Comparison of ENCODE assay signal across 10 cellular contexts in the genomic region with DNA sequence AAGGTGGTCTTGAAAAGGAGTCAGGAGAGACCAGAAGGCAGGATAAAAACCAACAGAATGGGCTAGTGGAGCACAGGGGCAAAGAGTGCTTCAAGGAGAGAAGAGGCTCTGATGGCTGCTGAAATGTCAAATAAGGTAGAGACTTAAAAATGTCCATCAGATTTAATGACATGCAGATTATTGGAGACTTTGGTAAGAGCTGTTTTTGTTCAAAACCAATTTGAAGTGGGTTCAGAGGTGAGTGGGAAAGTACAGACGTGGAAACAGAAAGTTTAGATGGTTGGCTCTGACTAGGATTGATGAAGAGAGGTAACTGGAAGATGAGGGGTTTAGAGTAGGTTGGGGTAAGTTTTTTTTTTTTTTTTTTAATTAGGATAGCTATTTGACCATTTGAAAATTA. TPM values are rescaled to one million over a fixed set of nuclear protein-coding genes. Genes with fewer than 3 reads are reported as not detected.
DNase-seq lines count a peak whose midpoint lies in the region; ATAC-seq and TF ChIP-seq lines count a peak whose summit lies in the region.
"Had no signal": no experiment of that assay in that cellular context is flagged by ENCODE, and none has a peak within 500 bp of the region (broad histone marks: within the 10 kb centered on the region; RNA-seq: fewer than 3 reads in every experiment).

No MANE protein-coding gene starts in this region.

- peaks cover 30% of the 10 kb centered on the region for H3K36me3 Mint-ChIP-seq in activated T-cell treated with anti-CD3 and anti-CD28 coated beads, Interleukin-2, amount 50 U/mL, for 4 hours (ENCODE audit: insufficient read depth)
- H3K36me3 Mint-ChIP-seq in stimulated activated naive CD8-positive, alpha-beta T cell treated with anti-CD3 and anti-CD28 coated beads, Interleukin-15, Interleukin-2, amounts not matched to agents 100 ng/mL and 50 ng/mL, for 24 hours (ENCODE audit: low read depth) = peaks cover 63% of the 10 kb centered on the region
- H3K36me3 Mint-ChIP-seq in CD14-positive monocyte = peaks cover 53 to 65% of the 10 kb centered on the region in 2 donors

- H3K9me3 ChIP-seq in gastrocnemius medialis (no peaks in the 10 kb centered on the region), left ventricle myocardium inferior (replicated peaks) (no peaks in the 10 kb centered on the region)

- H3K4me3 Mint-ChIP-seq in activated T-cell treated with anti-CD3 and anti-CD28 coated beads, Interleukin-2, amount 50 U/mL, for 4 hours = peak overlapping the region; percentile 45
- peak overlapping the region; percentile 27 for H3K4me3 Mint-ChIP-seq in stimulated activated naive CD8-positive, alpha-beta T cell treated with anti-CD3 and anti-CD28 coated beads, Interleukin-15, Interleukin-2, amounts not matched to agents 100 ng/mL and 50 ng/mL, for 24 hours
- no peak overlapping the region for H3K4me3 Mint-ChIP-seq in CD14-positive monocyte

- TF ChIP-seq POLR2A in gastrocnemius medialis (IDR thresholded peaks at IDR 0.05) = no peak

- peaks cover 5 to 43% of the 10 kb centered on the region in 2 donors for H3K36me3 ChIP-seq in gastrocnemius medialis
- peaks cover 67% of the 10 kb centered on the region for H3K36me3 ChIP-seq in left ventricle myocardium inferior

- H3K27ac ChIP-seq in gastrocnemius medialis (no peak overlapping the region), left ventricle myocardium inferior (replicated peaks) (no peak overlapping the region)

- in situ Hi-C loops in gastrocnemius medialis (cut with MboI; ENCODE audit: low sequenced_read_pairs in 4 of 4) = loop anchor here in 3 of 4 donors (25.0 kb wide), 3 partner anchors 309 to 359 kb away; partner anchors contain the start of genes TSLP (in 1 of the 3) and WDR36 (in 1 of the 3)

- H3K27me3 ChIP-seq in gastrocnemius medialis = no peaks in the 10 kb centered on the region
- no peaks in the 10 kb centered on the region for H3K27me3 ChIP-seq in left ventricle myocardium inferior (ENCODE audit: low read depth)

- no peak for DNase-seq in activated T-cell treated with anti-CD3 and anti-CD28 coated beads, Interleukin-2, amount 50 U/mL, for 4 hours
- DNase-seq in activated T-cell treated with anti-CD3 and anti-CD28 coated beads, Interleukin-2, amount 50 U/mL, for 48 hours = no peak
- DNase-seq in NAMALWA (ENCODE audit: low spot score) = peak; percentile 31
- no peak for DNase-seq in gastrocnemius medialis
- DNase-seq in left ventricle myocardium inferior = no peak
- no peak for DNase-seq in CD14-positive monocyte (ENCODE audit: low spot score)
- DNase-seq: ACHN; activated CD4-positive, alpha-beta T cell treated with anti-CD3 and anti-CD28 coated beads for 1 hour had no signal

- ATAC-seq in activated T-cell treated with anti-CD3 and anti-CD28 coated beads, Interleukin-2, amount 50 U/mL, for 4 hours = peak; percentile 33 to 66
- ATAC-seq in HG02798 (IDR thresholded peaks at IDR 0.05; ENCODE audit: poor library complexity, unreplicated experiment) (peak; percentile 24), gastrocnemius medialis (no peak)

- no peaks in the 10 kb centered on the region for H3K9me3 Mint-ChIP-seq in activated T-cell treated with anti-CD3 and anti-CD28 coated beads, Interleukin-2, amount 50 U/mL, for 4 hours
- no peaks in the 10 kb centered on the region for H3K9me3 Mint-ChIP-seq in stimulated activated naive CD8-positive, alpha-beta T cell treated with anti-CD3 and anti-CD28 coated beads, Interleukin-15, Interleukin-2, amounts not matched to agents 100 ng/mL and 50 ng/mL, for 24 hours
- H3K9me3 Mint-ChIP-seq in CD14-positive monocyte = no peaks in the 10 kb centered on the region

- H3K4me3 ChIP-seq in gastrocnemius medialis (no peak overlapping the region), left ventricle myocardium inferior (no peak overlapping the region)

- H3K4me1 Mint-ChIP-seq in activated T-cell treated with anti-CD3 and anti-CD28 coated beads, Interleukin-2, amount 50 U/mL, for 4 hours (ENCODE audit: low read depth) = peaks cover 35% of the 10 kb centered on the region
- peaks cover 48% of the 10 kb centered on the region for H3K4me1 Mint-ChIP-seq in stimulated activated naive CD8-positive, alpha-beta T cell treated with anti-CD3 and anti-CD28 coated beads, Interleukin-15, Interleukin-2, amounts not matched to agents 100 ng/mL and 50 ng/mL, for 24 hours (ENCODE audit: low read depth)
- H3K4me1 Mint-ChIP-seq in CD14-positive monocyte = no peaks in the 10 kb centered on the region

- peak overlapping the region; percentile 90 for H3K27ac Mint-ChIP-seq in stimulated activated naive CD8-positive, alpha-beta T cell treated with anti-CD3 and anti-CD28 coated beads, Interleukin-15, Interleukin-2, amounts not matched to agents 100 ng/mL and 50 ng/mL, for 24 hours
- no peak overlapping the region for H3K27ac Mint-ChIP-seq in CD14-positive monocyte

- no peaks in the 10 kb centered on the region for H3K27me3 Mint-ChIP-seq in activated T-cell treated with anti-CD3 and anti-CD28 coated beads, Interleukin-2, amount 50 U/mL, for 4 hours (ENCODE audit: low read depth)
- H3K27me3 Mint-ChIP-seq in stimulated activated naive CD8-positive, alpha-beta T cell treated with anti-CD3 and anti-CD28 coated beads, Interleukin-15, Interleukin-2, amounts not matched to agents 100 ng/mL and 50 ng/mL, for 24 hours = no peaks in the 10 kb centered on the region
- no peaks in the 10 kb centered on the region for H3K27me3 Mint-ChIP-seq in CD14-positive monocyte (ENCODE audit: low read depth in 3 of 3)

- no peaks in the 10 kb centered on the region for H3K4me1 ChIP-seq in gastrocnemius medialis
- no peaks in the 10 kb centered on the region for H3K4me1 ChIP-seq in left ventricle myocardium inferior

- TF ChIP-seq CTCF in gastrocnemius medialis (IDR thresholded peaks at IDR 0.05 in 4 of 5, conservative IDR thresholded peaks at IDR 0.05 in 1 of 5) (no peak), left ventricle myocardium inferior (IDR thresholded peaks at IDR 0.05; ENCODE audit: borderline replicate concordance) (no peak), CD14-positive monocyte (IDR thresholded peaks at IDR 0.05) (no peak)

- intact Hi-C loops in gastrocnemius medialis (cut with DNase I; ENCODE audit: low total_unique reads) (no loop called here), left ventricle myocardium inferior (cut with micrococcal nuclease) (loop anchor here (10.0 kb wide), 1 partner anchor 312 kb away; no protein-coding TSS in a partner anchor), CD14-positive monocyte (cut with micrococcal nuclease) (no loop called here)

RNA-seq across cellular contexts. Expression of gene SLC25A46, which starts 14.1 kb away (rescaled TPM):
- 10 to 100 TPM; 55.2 to 60.4 (median 55.3) TPM for total RNA-seq in activated T-cell treated with anti-CD3 and anti-CD28 coated beads, Interleukin-2, amount 50 U/mL, for 4 hours
- 100 to 1,000 TPM in 2 of 4 donors, 10 to 100 TPM in 2; 71.5 to 114 (median 99.7) TPM for total RNA-seq in gastrocnemius medialis
- total RNA-seq in left ventricle myocardium inferior = 67.9 TPM
- polyA plus RNA-seq in CD14-positive monocyte = 10 to 100 TPM; 29.7 to 32.2 TPM

RNA-seq across cellular contexts. Expression of gene TMEM232, which starts 26.5 kb away (rescaled TPM):
- under 1 TPM; 0.28 to 0.90 (median 0.29) TPM for total RNA-seq in activated T-cell treated with anti-CD3 and anti-CD28 coated beads, Interleukin-2, amount 50 U/mL, for 4 hours
- total RNA-seq in gastrocnemius medialis (under 1 TPM in 1 of 4 donors, not detected in 3; 0.82 TPM), left ventricle myocardium inferior (3.6 TPM)
- polyA plus RNA-seq in CD14-positive monocyte = 1 to 10 TPM in 1 of 2 donors, under 1 TPM in 1; 0.59 to 1.4 TPM

Comparison
In these comparisons a context has a peak if more than half of its experiments do, and no peak if none do; other contexts are left out.
1. ATAC-seq: peak in activated T-cell treated with anti-CD3 and anti-CD28 coated beads, Interleukin-2, amount 50 U/mL, for 4 hours (2 of 2) and HG02798 (single experiment); none in gastrocnemius medialis (0 of 2).
2. H3K4me3 Mint-ChIP-seq: peak in activated T-cell treated with anti-CD3 and anti-CD28 coated beads, Interleukin-2, amount 50 U/mL, for 4 hours (single experiment) and stimulated activated naive CD8-positive, alpha-beta T cell treated with anti-CD3 and anti-CD28 coated beads, Interleukin-15, Interleukin-2, amounts not matched to agents 100 ng/mL and 50 ng/mL, for 24 hours (single experiment); none in CD14-positive monocyte (0 of 2).